Comparison of ENCODE assay signal across 18 cellular contexts in genomic region chr5:158640581-158640980, GRCh38.
DNase-seq lines count a peak whose midpoint lies in the region; ATAC-seq and TF ChIP-seq lines count a peak whose summit lies in the region.
"Had no signal": no experiment of that assay in that cellular context is flagged by ENCODE, and none has a peak within 500 bp of the region (broad histone marks: within the 10 kb centered on the region; RNA-seq: fewer than 3 reads in every experiment).

No MANE protein-coding gene starts in this region.

- TF ChIP-seq CTCF in fibroblast of villous mesenchyme (IDR thresholded peaks at IDR 0.05; ENCODE audit: insufficient read depth, low read depth, low read length) = no peak

- ATAC-seq in GM18867 (IDR thresholded peaks at IDR 0.05; ENCODE audit: unreplicated experiment) (no peak), HG03457 (IDR thresholded peaks at IDR 0.05; ENCODE audit: unreplicated experiment) (no peak)
- ATAC-seq: natural killer cell had no signal

- DNase-seq in AG20443 (ENCODE audit: low spot score) = peak; percentile 50
- DNase-seq in HS-5 (ENCODE audit: low read depth) = peak; percentile 25
- DNase-seq in T1000 (lab: John Stamatoyannopoulos, UW) = peak; percentile 37
- peak; percentile 44 for DNase-seq in fibroblast of villous mesenchyme (ENCODE audit: low read depth)
- DNase-seq in DMS114 treated with DMSO at 0.1 percent for 48 hours (lab: John Stamatoyannopoulos, UW; ENCODE audit: unreplicated experiment) = no peak
- no peak for DNase-seq in COR-L47 (lab: John Stamatoyannopoulos, UW)
- DNase-seq: ACHN; activated CD4-positive, alpha-beta T cell treated with anti-CD3 and anti-CD28 coated beads for 1 hour; activated CD8-positive, alpha-beta memory T cell treated with anti-CD3 and anti-CD28 coated beads, Interleukin-2, amount 50 U/mL, for 48 hours; activated naive CD4-positive, alpha-beta T cell treated with anti-CD3 and anti-CD28 coated beads, Interleukin-2, amount 10 ng/mL, durations not matched to agents 7 days and 5 days; Calu3; natural killer cell; NCI-H2107; NCI-H748 treated with DMSO at 0.1 percent for 48 hours; stimulated activated CD4-positive, alpha-beta T cell treated with anti-CD3 and anti-CD28 coated beads, Interleukin-12 subunit alpha, Interleukin-12 subunit beta, amount 100 ng/mL, for 4 hours had no signal

- H3K4me3 ChIP-seq in fibroblast of villous mesenchyme (ENCODE audit: low read depth, low read length) = no peak overlapping the region
- H3K4me3 ChIP-seq: vagina had no signal

Comparison
In these comparisons a context has a peak if more than half of its experiments do, and no peak if none do; other contexts are left out.
1. DNase-seq: peak in AG20443 (single experiment), HS-5 (single experiment), T1000 (single experiment) and fibroblast of villous mesenchyme (single experiment); none in DMS114 treated with DMSO at 0.1 percent for 48 hours (single experiment) and COR-L47 (single experiment).